Comparison of ENCODE assay signal across 1 cellular context in the genomic region with DNA sequence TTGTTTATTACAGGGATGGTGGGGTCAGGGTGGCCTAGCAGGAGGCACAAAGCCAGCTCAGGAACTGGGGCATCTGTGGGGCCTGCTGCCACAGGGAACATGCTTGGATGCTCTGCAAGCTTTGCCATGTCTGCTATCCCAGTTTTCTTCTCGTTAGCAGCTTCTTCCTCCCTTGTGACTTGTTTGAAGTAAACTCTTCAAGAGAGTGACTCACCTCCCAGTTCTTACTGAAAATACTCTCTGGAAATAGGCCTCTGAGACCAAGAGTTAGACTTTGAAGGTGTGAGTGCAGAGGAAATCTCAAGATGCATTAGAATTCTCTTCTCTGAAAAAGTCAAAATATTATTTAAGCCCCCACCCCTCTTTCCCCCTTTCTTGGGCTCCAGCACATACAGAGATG.
A peak's percentile ranks its signal among the peaks of the same experiment; 100 is the strongest.
TF ChIP-seq lines count a peak whose summit lies in the region.

No MANE protein-coding gene starts in this region.

TF ChIP-seq in IMR-90, 13 proteins besides CTCF, POLR2A, EP300 and RAD21:
- TF ChIP-seq NFE2L2 (IDR thresholded peaks at IDR 0.05; ENCODE audit: low read depth, low read length), result no peak
- peak; percentile 56; the same call in 1 of the 2 replicates for TF ChIP-seq FOS (IDR thresholded peaks at IDR 0.05; ENCODE audit: low read depth, low read length)
